11 cellular contexts compared by ENCODE assay signal in the genomic region with DNA sequence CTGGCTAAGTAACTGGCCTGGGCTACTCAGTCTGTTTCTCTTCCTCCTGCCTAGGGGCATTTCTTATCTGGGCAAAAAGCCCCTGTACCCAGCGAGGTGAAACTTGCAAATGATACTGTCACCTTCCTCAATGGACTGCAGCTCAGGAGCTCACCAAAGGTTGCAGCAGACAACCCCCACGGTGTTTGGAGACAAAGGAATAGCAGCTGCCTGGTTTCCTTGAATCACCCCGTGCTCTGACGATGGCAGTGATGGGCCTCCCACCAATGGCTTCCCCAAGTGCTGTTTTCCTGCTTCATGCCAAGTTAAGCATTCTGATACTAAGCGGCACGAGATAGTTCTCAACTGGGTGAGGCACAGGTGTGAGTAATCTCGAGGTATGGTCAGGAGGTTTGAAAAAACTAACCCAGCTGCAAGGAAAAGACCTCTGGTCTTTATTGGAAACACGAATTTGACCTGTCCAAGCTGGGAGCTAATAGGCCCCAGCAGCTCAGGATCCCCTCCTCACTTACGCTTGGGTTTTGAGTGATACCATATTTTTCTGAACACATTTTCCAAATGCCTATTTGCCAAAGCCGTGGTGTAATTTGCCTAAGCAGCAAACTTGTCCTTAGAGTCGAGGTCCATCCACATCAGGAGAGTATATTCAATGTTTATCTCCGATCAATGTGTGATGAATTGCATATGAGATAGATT.
DNase-seq lines count a peak whose midpoint lies in the region; ATAC-seq and TF ChIP-seq lines count a peak whose summit lies in the region.
"Had no signal": no experiment of that assay in that cellular context is flagged by ENCODE, and none has a peak within 500 bp of the region (broad histone marks: within the 10 kb centered on the region; RNA-seq: fewer than 3 reads in every experiment).

No MANE protein-coding gene starts in this region.

- 40 to 47% methylated on average over 10 to 12 of the region's 12 CpGs for WGBS in mesodermal cell (ENCODE audit: insufficient coverage in 2 of 2), 2 experiments

- H3K9me3 ChIP-seq in SK-N-MC (ENCODE audit: low read depth, low read length) (no peaks in the 10 kb centered on the region), mesodermal cell (ENCODE audit: control insufficient read depth, low read length) (no peaks in the 10 kb centered on the region), tibial artery (no peaks in the 10 kb centered on the region)
- no peaks in the 10 kb centered on the region for H3K9me3 ChIP-seq in CD8-positive, alpha-beta memory T cell (ENCODE audit: low read length)
- H3K9me3 ChIP-seq: heart right ventricle had no signal

- H3K36me3 ChIP-seq in SK-N-MC (ENCODE audit: insufficient read depth, low read length) (no peaks in the 10 kb centered on the region), mesodermal cell (ENCODE audit: control insufficient read depth, insufficient read depth, low read length) (no peaks in the 10 kb centered on the region), tibial artery (no peaks in the 10 kb centered on the region)
- no peaks in the 10 kb centered on the region for H3K36me3 ChIP-seq in CD8-positive, alpha-beta memory T cell (ENCODE audit: insufficient read depth, low read length)
- H3K36me3 ChIP-seq: heart right ventricle had no signal

- intact Hi-C loops in tibial artery (cut with DNase I; ENCODE audit: low total_unique reads), result no loop called here

- H3K36me3 Mint-ChIP-seq in CD8-positive, alpha-beta memory T cell, result no peaks in the 10 kb centered on the region

- ATAC-seq in HG02623 (IDR thresholded peaks at IDR 0.05; ENCODE audit: unreplicated experiment) (peak; percentile 42), left lobe of liver (no peak)
- ATAC-seq: heart right ventricle had no signal

- peak overlapping the region in 1 of 8 donors; percentile 63 for H3K27ac Mint-ChIP-seq in CD8-positive, alpha-beta memory T cell

- peak overlapping the region; percentile 6 for H3K9ac ChIP-seq in SK-N-MC (ENCODE audit: insufficient read length)

- no peaks in the 10 kb centered on the region for H3K27me3 ChIP-seq in CD8-positive, alpha-beta memory T cell (ENCODE audit: insufficient read depth, low read length, poor library complexity, severe bottlenecking)
- no peaks in the 10 kb centered on the region for H3K27me3 ChIP-seq in tibial artery
- H3K27me3 ChIP-seq: heart right ventricle had no signal

- peak; percentile 30 for DNase-seq in G401 (ENCODE audit: low spot score)
- no peak for DNase-seq in SK-N-MC (ENCODE audit: low read depth, low spot score)
- DNase-seq in left lobe of liver (ENCODE audit: low spot score), result no peak
- DNase-seq in D341Med (ENCODE audit: low spot score), result no peak
- no peak for DNase-seq in CD8-positive, alpha-beta memory T cell
- no peak for DNase-seq in tibial artery
- DNase-seq: activated naive CD4-positive, alpha-beta T cell treated with Interleukin-2 at 50 U/mL for 16 hours; heart right ventricle; stimulated activated CD4-positive, alpha-beta T cell treated with anti-CD3 and anti-CD28 coated beads, Interleukin-4, amount 100 ng/mL, for 24 hours had no signal

- H3K4me1 Mint-ChIP-seq in CD8-positive, alpha-beta memory T cell, result peaks cover 5 to 44% (median 33%) of the 10 kb centered on the region in 3 donors

- no peak overlapping the region for H3K4me3 Mint-ChIP-seq in CD8-positive, alpha-beta memory T cell

- in situ Hi-C loops in G401 (cut with HindIII; ENCODE audit: low sequenced_read_pairs), result no loop called here

- no peaks in the 10 kb centered on the region for H3K9me3 Mint-ChIP-seq in CD8-positive, alpha-beta memory T cell

- H3K27me3 Mint-ChIP-seq in CD8-positive, alpha-beta memory T cell, result no peaks in the 10 kb centered on the region

- CTCF ChIA-PET in CD8-positive, alpha-beta memory T cell (lab: Charles Lee), result no interaction called here

- POLR2A ChIA-PET in CD8-positive, alpha-beta memory T cell (lab: Charles Lee), result interaction anchor here (0.6 kb wide), 1 partner anchor 380 kb away, joined by 4 read pairs; no protein-coding TSS in a partner anchor

- H3K4me3 ChIP-seq in SK-N-MC, result no peak overlapping the region
- no peak overlapping the region for H3K4me3 ChIP-seq in mesodermal cell (ENCODE audit: extremely low read depth, insufficient read depth, low read length, poor library complexity, severe bottlenecking)
- H3K4me3 ChIP-seq in CD8-positive, alpha-beta memory T cell (ENCODE audit: low read length), result no peak overlapping the region
- no peak overlapping the region for H3K4me3 ChIP-seq in tibial artery

- H3K4me1 ChIP-seq in mesodermal cell (ENCODE audit: control insufficient read depth, insufficient read depth, low read length, poor library complexity, severe bottlenecking) (peaks cover 34% of the 10 kb centered on the region), tibial artery (peaks cover 0 to 22% (median 15%) of the 10 kb centered on the region in 4 donors)
- H3K4me1 ChIP-seq in CD8-positive, alpha-beta memory T cell (ENCODE audit: insufficient read depth, low read length), result peaks cover 5% of the 10 kb centered on the region

- peak overlapping the region; percentile 34; the same call in 1 of the 2 replicates for H3K27ac ChIP-seq in SK-N-MC
- H3K27ac ChIP-seq in mesodermal cell (ENCODE audit: low read depth, low read length, severe bottlenecking), result peak overlapping the region; percentile 79
- H3K27ac ChIP-seq in CD8-positive, alpha-beta memory T cell (ENCODE audit: low read depth, low read length), result no peak overlapping the region
- no peak overlapping the region for H3K27ac ChIP-seq in tibial artery

- no peak for TF ChIP-seq CTCF in tibial artery (IDR thresholded peaks at IDR 0.05)

Comparison
In these comparisons a context has a peak if more than half of its experiments do, and no peak if none do; other contexts are left out.
1. H3K27ac ChIP-seq: peak in SK-N-MC (single experiment) and mesodermal cell (single experiment); none in CD8-positive, alpha-beta memory T cell (single experiment) and tibial artery (0 of 2).